ENCODE assay signal across 8 cellular contexts in the genomic region with DNA sequence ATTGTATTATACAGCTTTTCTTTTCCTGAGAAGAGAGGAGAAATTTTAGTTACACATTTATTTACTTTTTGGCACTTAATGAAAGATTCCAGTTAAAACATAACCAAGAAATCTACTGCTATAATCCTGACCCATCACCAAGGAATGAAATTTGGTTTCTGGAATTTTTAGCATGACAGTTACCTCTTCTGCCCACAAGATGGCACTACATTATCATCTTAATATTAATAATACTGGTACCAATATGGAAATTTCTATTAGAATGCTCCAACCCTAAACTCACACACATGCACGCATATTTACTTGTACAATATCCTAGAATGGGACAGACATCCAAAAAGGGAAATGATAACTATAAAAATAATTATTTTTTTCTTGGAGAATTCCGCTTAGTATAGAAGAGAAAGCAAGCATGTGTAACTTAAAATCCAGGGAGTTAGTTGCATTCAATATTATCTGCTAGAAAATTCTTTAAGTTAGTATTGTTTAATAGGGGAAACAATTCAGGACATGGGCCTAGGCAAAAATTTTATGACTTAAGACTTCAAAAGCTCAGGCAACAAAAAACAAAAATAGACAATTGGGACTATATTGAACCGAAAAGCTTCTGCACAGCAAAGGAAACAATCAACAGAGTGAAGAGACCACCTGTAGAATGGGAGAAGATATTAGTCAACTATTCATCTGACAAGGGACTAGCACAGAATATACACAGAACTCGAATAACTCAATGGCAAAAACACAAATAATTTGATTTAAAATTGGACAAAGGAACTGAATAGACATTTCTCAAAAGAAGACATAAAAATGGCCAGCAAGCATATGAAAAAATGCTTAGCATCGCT. TPM values are rescaled to one million over a fixed set of nuclear protein-coding genes. Genes with fewer than 3 reads are reported as not detected.
DNase-seq lines count a peak whose midpoint lies in the region; ATAC-seq and TF ChIP-seq lines count a peak whose summit lies in the region.

No MANE protein-coding gene starts in this region.

- no peaks in the 10 kb centered on the region for H3K4me1 ChIP-seq in RWPE2 (ENCODE audit: insufficient read depth, poor library complexity, severe bottlenecking)

- H3K9me3 ChIP-seq in RWPE2 (ENCODE audit: severe bottlenecking) = no peaks in the 10 kb centered on the region

- H3K4me3 Mint-ChIP-seq in glutamatergic neuron (ENCODE audit: unreplicated experiment) = no peak overlapping the region
- H3K4me3 Mint-ChIP-seq in activated T-helper 2 cell treated with anti-CD3 and anti-CD28 coated beads, Interferon-gamma antibody, Interleukin-2, Interleukin-4, amounts not matched to agents 10 μg/mL and 5 μg/mL and 100 μg/mL, durations not matched to agents 14 hours and 24 hours and 36 hours (ENCODE audit: low read depth) = no peak overlapping the region

- peaks cover 5% of the 10 kb centered on the region for H3K4me1 Mint-ChIP-seq in glutamatergic neuron (ENCODE audit: low read depth, unreplicated experiment)
- no peaks in the 10 kb centered on the region for H3K4me1 Mint-ChIP-seq in activated T-helper 2 cell treated with anti-CD3 and anti-CD28 coated beads, Interferon-gamma antibody, Interleukin-2, Interleukin-4, amounts not matched to agents 10 μg/mL and 5 μg/mL and 100 μg/mL, durations not matched to agents 14 hours and 24 hours and 36 hours (ENCODE audit: low read depth)

- ATAC-seq in RWPE2 (ENCODE audit: low read depth) = no peak
- no peak for ATAC-seq in activated naive CD4-positive, alpha-beta T cell treated with anti-CD3 and anti-CD28 coated beads, Interleukin-2, amount 50 U/mL, for 72 hours

- TF ChIP-seq CTCF in GM12872 (IDR thresholded peaks at IDR 0.05; ENCODE audit: insufficient read depth, low read depth, low read length) (peak; percentile 59), RWPE2 (IDR thresholded peaks at IDR 0.05; ENCODE audit: poor library complexity, severe bottlenecking) (peak; percentile 67), glutamatergic neuron (IDR thresholded peaks at IDR 0.05; ENCODE audit: partially characterized antibody, unreplicated experiment) (peak; percentile 83)

- no peak overlapping the region for H3K27ac Mint-ChIP-seq in glutamatergic neuron (ENCODE audit: unreplicated experiment)
- H3K27ac Mint-ChIP-seq in activated T-helper 2 cell treated with anti-CD3 and anti-CD28 coated beads, Interferon-gamma antibody, Interleukin-2, Interleukin-4, amounts not matched to agents 10 μg/mL and 5 μg/mL and 100 μg/mL, durations not matched to agents 14 hours and 24 hours and 36 hours = no peak overlapping the region
- no peak overlapping the region for H3K27ac Mint-ChIP-seq in activated naive CD4-positive, alpha-beta T cell treated with anti-CD3 and anti-CD28 coated beads, Interleukin-2, amount 50 U/mL, for 72 hours

- H3K27me3 ChIP-seq in RWPE2 (ENCODE audit: insufficient read depth, poor library complexity, severe bottlenecking) = no peaks in the 10 kb centered on the region

- no peak overlapping the region for H3K4me3 ChIP-seq in RWPE2 (ENCODE audit: severe bottlenecking)

- DNase-seq in A172 (ENCODE audit: low spot score) (peak; percentile 26), RWPE2 (ENCODE audit: low spot score) (no peak), glutamatergic neuron (no peak), SHP77 treated with DMSO at 0.1 percent for 48 hours (lab: John Stamatoyannopoulos, UW) (no peak), activated T-cell treated with anti-CD3 and anti-CD28 coated beads for 4 hours (no peak)
- no peak for DNase-seq in activated T-helper 2 cell treated with anti-CD3 and anti-CD28 coated beads, Interferon-gamma antibody, Interleukin-2, Interleukin-4, amounts not matched to agents 10 μg/mL and 5 μg/mL and 100 μg/mL, durations not matched to agents 14 hours and 24 hours and 36 hours (ENCODE audit: low spot score)
- no peak for DNase-seq in activated naive CD4-positive, alpha-beta T cell treated with anti-CD3 and anti-CD28 coated beads, Interleukin-2, amount 50 U/mL, for 72 hours (ENCODE audit: low spot score in 2 of 2)

- H3K9me3 Mint-ChIP-seq in glutamatergic neuron (ENCODE audit: unreplicated experiment) = no peaks in the 10 kb centered on the region
- H3K9me3 Mint-ChIP-seq in activated T-helper 2 cell treated with anti-CD3 and anti-CD28 coated beads, Interferon-gamma antibody, Interleukin-2, Interleukin-4, amounts not matched to agents 10 μg/mL and 5 μg/mL and 100 μg/mL, durations not matched to agents 14 hours and 24 hours and 36 hours = no peaks in the 10 kb centered on the region
- H3K9me3 Mint-ChIP-seq in activated naive CD4-positive, alpha-beta T cell treated with anti-CD3 and anti-CD28 coated beads, Interleukin-2, amount 50 U/mL, for 72 hours = no peaks in the 10 kb centered on the region

- H3K36me3 ChIP-seq in RWPE2 (ENCODE audit: low read depth) = no peaks in the 10 kb centered on the region

- H3K27ac ChIP-seq in RWPE2 (ENCODE audit: poor library complexity, severe bottlenecking) = no peak overlapping the region

- H3K36me3 Mint-ChIP-seq in glutamatergic neuron (ENCODE audit: unreplicated experiment) = no peaks in the 10 kb centered on the region
- H3K36me3 Mint-ChIP-seq in activated T-helper 2 cell treated with anti-CD3 and anti-CD28 coated beads, Interferon-gamma antibody, Interleukin-2, Interleukin-4, amounts not matched to agents 10 μg/mL and 5 μg/mL and 100 μg/mL, durations not matched to agents 14 hours and 24 hours and 36 hours (ENCODE audit: low read depth) = no peaks in the 10 kb centered on the region
- no peaks in the 10 kb centered on the region for H3K36me3 Mint-ChIP-seq in activated naive CD4-positive, alpha-beta T cell treated with anti-CD3 and anti-CD28 coated beads, Interleukin-2, amount 50 U/mL, for 72 hours

- intact Hi-C loops in activated T-helper 2 cell treated with anti-CD3 and anti-CD28 coated beads, Interferon-gamma antibody, Interleukin-2, Interleukin-4, amounts not matched to agents 10 μg/mL and 5 μg/mL and 100 μg/mL, durations not matched to agents 14 hours and 24 hours and 36 hours (cut with micrococcal nuclease) = no loop called here

- H3K27me3 Mint-ChIP-seq in glutamatergic neuron (ENCODE audit: unreplicated experiment) = no peaks in the 10 kb centered on the region
- H3K27me3 Mint-ChIP-seq in activated T-helper 2 cell treated with anti-CD3 and anti-CD28 coated beads, Interferon-gamma antibody, Interleukin-2, Interleukin-4, amounts not matched to agents 10 μg/mL and 5 μg/mL and 100 μg/mL, durations not matched to agents 14 hours and 24 hours and 36 hours (ENCODE audit: low read depth) = peaks cover 1% of the 10 kb centered on the region

RNA-seq across cellular contexts. Expression of gene MAP3K21, which starts 37.4 kb away (rescaled TPM):
- total RNA-seq in A172 (2014; rRNA removed; shearing (Covaris generic)) = 5.9 and 8.7 TPM in 2 replicates
- total RNA-seq in glutamatergic neuron (ENCODE audit: unreplicated experiment) = 0.25 TPM
- total RNA-seq in activated T-helper 2 cell treated with anti-CD3 and anti-CD28 coated beads, Interferon-gamma antibody, Interleukin-2, Interleukin-4, amounts not matched to agents 10 μg/mL and 5 μg/mL and 100 μg/mL, durations not matched to agents 14 hours and 24 hours and 36 hours = 2.0 and 2.4 TPM in 2 replicates
- 1 to 10 TPM; 2.7 to 4.2 TPM for total RNA-seq in activated naive CD4-positive, alpha-beta T cell treated with anti-CD3 and anti-CD28 coated beads, Interleukin-2, amount 50 U/mL, for 72 hours
